1 cellular context compared by ENCODE assay signal in the genomic region with DNA sequence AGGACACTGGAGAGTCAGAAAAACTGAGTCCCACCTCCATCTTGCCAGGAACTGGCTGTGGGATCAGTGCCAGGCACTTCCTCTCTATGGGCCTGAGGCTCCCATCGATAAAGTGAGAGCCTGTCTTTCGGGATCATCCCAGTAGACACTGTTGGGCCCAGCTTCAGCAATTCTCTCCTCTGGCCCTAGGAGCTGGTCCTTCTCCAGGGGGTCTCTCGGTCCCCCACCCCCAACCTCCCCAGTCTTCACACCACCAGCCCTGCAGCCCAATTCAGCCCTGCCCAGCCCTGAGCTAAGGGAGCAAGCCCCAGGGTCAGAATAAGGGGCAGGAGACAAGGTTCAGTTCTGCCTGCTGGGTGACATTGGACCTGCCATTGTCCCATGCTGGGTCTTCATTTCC.
TF ChIP-seq lines count a peak whose summit lies in the region.

No MANE protein-coding gene starts in this region.

TF ChIP-seq in HepG2, 621 proteins besides CTCF, POLR2A, EP300 and RAD21 (continued from another document):
- TF ChIP-seq, protein P1, sequence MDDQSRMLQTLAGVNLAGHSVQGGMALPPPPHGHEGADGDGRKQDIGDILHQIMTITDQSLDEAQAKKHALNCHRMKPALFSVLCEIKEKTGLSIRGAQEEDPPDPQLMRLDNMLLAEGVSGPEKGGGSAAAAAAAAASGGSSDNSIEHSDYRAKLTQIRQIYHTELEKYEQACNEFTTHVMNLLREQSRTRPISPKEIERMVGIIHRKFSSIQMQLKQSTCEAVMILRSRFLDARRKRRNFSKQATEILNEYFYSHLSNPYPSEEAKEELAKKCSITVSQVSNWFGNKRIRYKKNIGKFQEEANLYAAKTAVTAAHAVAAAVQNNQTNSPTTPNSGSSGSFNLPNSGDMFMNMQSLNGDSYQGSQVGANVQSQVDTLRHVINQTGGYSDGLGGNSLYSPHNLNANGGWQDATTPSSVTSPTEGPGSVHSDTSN (CRISPR knock-in tag; IDR thresholded peaks at IDR 0.05; ENCODE audit: borderline replicate concordance): no peak
